8 cellular contexts compared by ENCODE assay signal in the genomic region with DNA sequence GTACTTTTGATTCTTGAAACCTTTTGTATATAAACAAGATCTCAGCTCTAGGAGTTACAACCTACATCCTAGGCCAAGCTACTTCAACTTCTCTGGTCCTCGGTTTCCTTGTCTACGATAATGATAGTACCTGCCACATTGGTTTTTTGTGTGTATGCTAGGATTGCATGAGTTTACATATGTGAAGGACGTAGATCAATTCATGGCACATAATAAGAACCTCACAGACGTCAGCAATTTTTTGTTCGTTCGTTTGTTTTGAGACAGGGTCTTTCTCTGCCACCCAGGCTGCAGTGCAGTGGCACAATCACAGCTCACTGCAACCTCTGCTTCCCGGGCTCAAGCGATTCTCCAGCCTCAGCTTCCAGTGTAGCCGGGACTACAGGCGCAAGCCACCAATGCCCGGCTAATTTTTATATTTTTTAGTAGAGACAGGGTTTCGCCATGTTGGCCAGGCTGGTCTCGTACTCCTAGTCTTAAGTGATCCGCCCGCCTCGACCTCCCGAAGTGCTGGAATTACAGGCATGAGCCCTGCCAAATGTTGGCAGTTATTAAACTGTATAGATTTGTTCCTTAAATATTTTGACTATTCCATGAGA. TPM values are rescaled to one million over a fixed set of nuclear protein-coding genes. Genes with fewer than 3 reads are reported as not detected.
DNase-seq lines count a peak whose midpoint lies in the region; ATAC-seq lines count a peak whose summit lies in the region.

No MANE protein-coding gene starts in this region.

- no peaks in the 10 kb centered on the region for H3K9me3 Mint-ChIP-seq in activated T-helper 1 cell treated with anti-CD3 and anti-CD28 coated beads, Interleukin-12 subunit alpha, Interleukin-12 subunit beta, Interleukin-2, Interleukin-4 antibody, amounts not matched to agents 30 ng/mL and 10 ng/mL and 1 ng/mL, durations not matched to agents 14 hours and 24 hours and 36 hours

- H3K4me3 Mint-ChIP-seq in activated T-helper 1 cell treated with anti-CD3 and anti-CD28 coated beads, Interleukin-12 subunit alpha, Interleukin-12 subunit beta, Interleukin-2, Interleukin-4 antibody, amounts not matched to agents 30 ng/mL and 10 ng/mL and 1 ng/mL, durations not matched to agents 14 hours and 24 hours and 36 hours: peak overlapping the region; percentile 91

- H3K9ac ChIP-seq in iPS-18a (ENCODE audit: low read length): peak overlapping the region; percentile 76

- H3K36me3 ChIP-seq in iPS-18a (ENCODE audit: control insufficient read depth, low read depth, low read length): no peaks in the 10 kb centered on the region

- H3K27me3 Mint-ChIP-seq in activated T-helper 1 cell treated with anti-CD3 and anti-CD28 coated beads, Interleukin-12 subunit alpha, Interleukin-12 subunit beta, Interleukin-2, Interleukin-4 antibody, amounts not matched to agents 30 ng/mL and 10 ng/mL and 1 ng/mL, durations not matched to agents 14 hours and 24 hours and 36 hours (ENCODE audit: insufficient read depth): no peaks in the 10 kb centered on the region

- H3K4me1 ChIP-seq in iPS-18a (ENCODE audit: control insufficient read depth, low read depth, low read length): peaks cover 9% of the 10 kb centered on the region

- peak; percentile 55 for DNase-seq in activated CD8-positive, alpha-beta memory T cell treated with anti-CD3 and anti-CD28 coated beads for 24 hours
- no peak for DNase-seq in activated CD8-positive, alpha-beta memory T cell treated with anti-CD3 and anti-CD28 coated beads, Interleukin-2, amount 50 U/mL, for 4 hours
- DNase-seq in activated T-helper 1 cell treated with anti-CD3 and anti-CD28 coated beads, Interleukin-12 subunit alpha, Interleukin-12 subunit beta, Interleukin-2, Interleukin-4 antibody, amounts not matched to agents 30 ng/mL and 10 ng/mL and 1 ng/mL, durations not matched to agents 14 hours and 24 hours and 36 hours (ENCODE audit: low spot score): no peak
- peak; percentile 5 for DNase-seq in stimulated activated naive CD8-positive, alpha-beta T cell treated with anti-CD3 and anti-CD28 coated beads, Interleukin-15, Interleukin-2, amounts not matched to agents 100 U/mL and 50 U/mL, for 24 hours
- no peak for DNase-seq in stimulated activated CD8-positive, alpha-beta memory T cell treated with anti-CD3 and anti-CD28 coated beads, Interleukin-4, amount 100 ng/mL, for 48 hours
- no peak for DNase-seq in AML-193 (lab: John Stamatoyannopoulos, UW)

- no peak for ATAC-seq in stimulated activated naive CD8-positive, alpha-beta T cell treated with anti-CD3 and anti-CD28 coated beads, Interleukin-15, Interleukin-2, amounts not matched to agents 100 U/mL and 50 U/mL, for 24 hours
- ATAC-seq in GM19452 (IDR thresholded peaks at IDR 0.05; ENCODE audit: unreplicated experiment): no peak

- H3K27ac ChIP-seq in iPS-18a (ENCODE audit: low read length): peak overlapping the region; percentile 83

- H3K4me1 Mint-ChIP-seq in activated T-helper 1 cell treated with anti-CD3 and anti-CD28 coated beads, Interleukin-12 subunit alpha, Interleukin-12 subunit beta, Interleukin-2, Interleukin-4 antibody, amounts not matched to agents 30 ng/mL and 10 ng/mL and 1 ng/mL, durations not matched to agents 14 hours and 24 hours and 36 hours (ENCODE audit: low read depth): peaks cover 23% of the 10 kb centered on the region

- H3K9me3 ChIP-seq in iPS-18a (ENCODE audit: control insufficient read depth, low read depth, low read length): no peaks in the 10 kb centered on the region

- peaks cover 10% of the 10 kb centered on the region for H3K36me3 Mint-ChIP-seq in activated T-helper 1 cell treated with anti-CD3 and anti-CD28 coated beads, Interleukin-12 subunit alpha, Interleukin-12 subunit beta, Interleukin-2, Interleukin-4 antibody, amounts not matched to agents 30 ng/mL and 10 ng/mL and 1 ng/mL, durations not matched to agents 14 hours and 24 hours and 36 hours (ENCODE audit: low read depth)

- peak overlapping the region; percentile 99 for H3K27ac Mint-ChIP-seq in activated T-helper 1 cell treated with anti-CD3 and anti-CD28 coated beads, Interleukin-12 subunit alpha, Interleukin-12 subunit beta, Interleukin-2, Interleukin-4 antibody, amounts not matched to agents 30 ng/mL and 10 ng/mL and 1 ng/mL, durations not matched to agents 14 hours and 24 hours and 36 hours

- no peaks in the 10 kb centered on the region for H3K27me3 ChIP-seq in iPS-18a (ENCODE audit: control insufficient read depth, insufficient read depth, low read length)

- peak overlapping the region; percentile 83 for H3K4me3 ChIP-seq in iPS-18a (ENCODE audit: low read length)

- intact Hi-C loops in activated T-helper 1 cell treated with anti-CD3 and anti-CD28 coated beads, Interleukin-12 subunit alpha, Interleukin-12 subunit beta, Interleukin-2, Interleukin-4 antibody, amounts not matched to agents 30 ng/mL and 10 ng/mL and 1 ng/mL, durations not matched to agents 14 hours and 24 hours and 36 hours (cut with micrococcal nuclease): loop anchor here (2.0 to 5.0 kb wide), 4 partner anchors 55 to 154 kb away; no protein-coding TSS in a partner anchor

RNA-seq across cellular contexts. Expression of gene SLC35F5, which starts 0.7 kb away (rescaled TPM):
- total RNA-seq in activated T-helper 1 cell treated with anti-CD3 and anti-CD28 coated beads, Interleukin-12 subunit alpha, Interleukin-12 subunit beta, Interleukin-2, Interleukin-4 antibody, amounts not matched to agents 30 ng/mL and 10 ng/mL and 1 ng/mL, durations not matched to agents 14 hours and 24 hours and 36 hours: 29.0 and 30.4 TPM in 2 replicates

Comparison
In these comparisons a context has a peak if more than half of its experiments do, and no peak if none do; other contexts are left out.
1. DNase-seq: peak in activated CD8-positive, alpha-beta memory T cell treated with anti-CD3 and anti-CD28 coated beads for 24 hours (single experiment) and stimulated activated naive CD8-positive, alpha-beta T cell treated with anti-CD3 and anti-CD28 coated beads, Interleukin-15, Interleukin-2, amounts not matched to agents 100 U/mL and 50 U/mL, for 24 hours (single experiment); none in activated CD8-positive, alpha-beta memory T cell treated with anti-CD3 and anti-CD28 coated beads, Interleukin-2, amount 50 U/mL, for 4 hours (single experiment), activated T-helper 1 cell treated with anti-CD3 and anti-CD28 coated beads, Interleukin-12 subunit alpha, Interleukin-12 subunit beta, Interleukin-2, Interleukin-4 antibody, amounts not matched to agents 30 ng/mL and 10 ng/mL and 1 ng/mL, durations not matched to agents 14 hours and 24 hours and 36 hours (single experiment), stimulated activated CD8-positive, alpha-beta memory T cell treated with anti-CD3 and anti-CD28 coated beads, Interleukin-4, amount 100 ng/mL, for 48 hours (single experiment) and AML-193 (0 of 2).